Comparison of ENCODE assay signal across 21 cellular contexts in genomic region chr7:92296235-92296634, GRCh38. TPM values are rescaled to one million over a fixed set of nuclear protein-coding genes. Genes with fewer than 3 reads are reported as not detected.
DNase-seq lines count a peak whose midpoint lies in the region; ATAC-seq, FAIRE-seq and TF ChIP-seq lines count a peak whose summit lies in the region.
"Had no signal": no experiment of that assay in that cellular context is flagged by ENCODE, and none has a peak within 500 bp of the region (broad histone marks: within the 10 kb centered on the region; RNA-seq: fewer than 3 reads in every experiment).

No MANE protein-coding gene starts in this region.

- H3K36me3 ChIP-seq in HepG2 (replicated peaks in 1 of 2; ENCODE audit: control insufficient read depth in 1 of 2, insufficient read depth in 2 of 2, low read length in 2 of 2) (peaks cover 0 to 9% of the 10 kb centered on the region in 2 experiments; a peak in 1 of 5 replicates), right lobe of liver (no peaks in the 10 kb centered on the region), endodermal cell (ENCODE audit: control insufficient read depth, insufficient read depth, low read length) (peaks cover 41% of the 10 kb centered on the region), colonic mucosa (no peaks in the 10 kb centered on the region), esophagus muscularis mucosa (peaks cover 0 to 14% (median 2%) of the 10 kb centered on the region in 4 donors)

- H3K9ac ChIP-seq in HepG2 (ENCODE audit: insufficient read depth, low read depth, low read length) (no peak overlapping the region), endodermal cell (ENCODE audit: extremely low read depth, low read length, poor library complexity, severe bottlenecking) (no peak overlapping the region), colonic mucosa (ENCODE audit: low read depth in 2 of 2, low read length in 2 of 2) (no peak overlapping the region)
- H3K9ac ChIP-seq: BLaER1 had no signal

- H3K27ac Mint-ChIP-seq in WTC11 (no peak overlapping the region), endodermal cell (peak overlapping the region; percentile 14)
- H3K27ac Mint-ChIP-seq: CD8-positive, alpha-beta T cell had no signal

- intact Hi-C loops in HepG2 (cut with micrococcal nuclease; ENCODE audit: unreplicated experiment): no loop called here
- intact Hi-C loops in right lobe of liver (cut with DNase I): no loop called here
- intact Hi-C loops in colonic mucosa (cut with DNase I): no loop called here
- intact Hi-C loops in esophagus muscularis mucosa (cut with DNase I): no loop called here

- no peak for TF ChIP-seq RAD21 in HepG2 (CRISPR knock-in tag; IDR thresholded peaks at IDR 0.05)

- no peaks in the 10 kb centered on the region for H3K9me3 Mint-ChIP-seq in WTC11
- peaks cover 1% of the 10 kb centered on the region for H3K9me3 Mint-ChIP-seq in endodermal cell
- H3K9me3 Mint-ChIP-seq: CD8-positive, alpha-beta T cell had no signal

- H3K4me1 Mint-ChIP-seq in WTC11: peaks cover 28% of the 10 kb centered on the region
- H3K4me1 Mint-ChIP-seq in endodermal cell: peaks cover 25% of the 10 kb centered on the region

- CTCF ChIA-PET in HepG2 (lab: Yijun Ruan, JAX; ENCODE audit: low intra/inter-chr PET ratio, low total read pairs): no interaction called here
- CTCF ChIA-PET in WTC11 (lab: Charles Lee): interaction anchor here (1.2 kb wide), 1 partner anchor 117 kb away, joined by 3 read pairs; the partner anchor contains the start of gene LRRD1

- H3K27me3 Mint-ChIP-seq in WTC11 (ENCODE audit: low read depth) (no peaks in the 10 kb centered on the region), endodermal cell (ENCODE audit: insufficient read depth) (no peaks in the 10 kb centered on the region)

- WGBS in HepG2 (ENCODE audit: low lambda C conversion rate): 92% methylated on average over 3 of the region's 3 CpGs
- WGBS in right lobe of liver (ENCODE audit: insufficient coverage, low coverage, low lambda C conversion rate, missing lambda C conversion rate): 89% methylated on average over 3 of the region's 3 CpGs
- 71 to 95% methylated on average over 1 to 2 of the region's 3 CpGs for WGBS in endodermal cell (ENCODE audit: insufficient coverage in 1 of 2, insufficient read length in 1 of 2), 2 experiments
- 97% methylated on average over 3 of the region's 3 CpGs for WGBS in esophagus muscularis mucosa

- TF ChIP-seq CTCF in HepG2 (CRISPR knock-in tag; IDR thresholded peaks at IDR 0.05): no peak
- TF ChIP-seq CTCF in right lobe of liver (IDR thresholded peaks at IDR 0.05): no peak
- TF ChIP-seq CTCF in WTC11 (IDR thresholded peaks at IDR 0.05): no peak
- no peak for TF ChIP-seq CTCF in endodermal cell (conservative IDR thresholded peaks at IDR 0.05)
- TF ChIP-seq CTCF in colonic mucosa (IDR thresholded peaks at IDR 0.05): no peak
- no peak for TF ChIP-seq CTCF in esophagus muscularis mucosa (IDR thresholded peaks at IDR 0.05)

- H3K36me3 Mint-ChIP-seq in WTC11 (peaks cover 13% of the 10 kb centered on the region; the same call in 1 of the 2 replicates), endodermal cell (ENCODE audit: low read depth) (peaks cover 20% of the 10 kb centered on the region)

- ATAC-seq in HepG2: no peak
- no peak for ATAC-seq in right lobe of liver
- ATAC-seq in WTC11: no peak
- ATAC-seq: CD8-positive, alpha-beta T cell; GM12878; HCT116 had no signal

- H3K79me2 ChIP-seq in HepG2 (ENCODE audit: insufficient read depth, low read length): peaks cover 3% of the 10 kb centered on the region

- H3K9me3 ChIP-seq in HepG2 (ENCODE audit: low read length): no peaks in the 10 kb centered on the region
- H3K9me3 ChIP-seq in right lobe of liver: no peaks in the 10 kb centered on the region
- H3K9me3 ChIP-seq in endodermal cell (ENCODE audit: control insufficient read depth, low read length): peaks cover 7% of the 10 kb centered on the region
- no peaks in the 10 kb centered on the region for H3K9me3 ChIP-seq in colonic mucosa
- H3K9me3 ChIP-seq in esophagus muscularis mucosa: no peaks in the 10 kb centered on the region
- H3K9me3 ChIP-seq: BLaER1 had no signal

- no peak overlapping the region for H3K4me3 ChIP-seq in HepG2 (replicated peaks in 1 of 3; ENCODE audit: insufficient read depth in 1 of 3, low read depth in 2 of 3, low read length in 3 of 3)
- H3K4me3 ChIP-seq in right lobe of liver: no peak overlapping the region
- H3K4me3 ChIP-seq in endodermal cell (ENCODE audit: low read length): no peak overlapping the region
- no peak overlapping the region for H3K4me3 ChIP-seq in colonic mucosa
- H3K4me3 ChIP-seq in esophagus muscularis mucosa: no peak overlapping the region
- H3K4me3 ChIP-seq: BLaER1, GM12878 had no signal

- POLR2A ChIA-PET in HepG2 (lab: Yijun Ruan, JAX): no interaction called here
- POLR2A ChIA-PET in WTC11 (lab: Charles Lee): no interaction called here

- in situ Hi-C loops in HepG2 (cut with HindIII; ENCODE audit: extremely low pct_ligation_motif_present, low pct_unique_long_range_greater_than_20kb): no loop called here

- FAIRE-seq in HepG2 (lab: Jason Lieb, UNC): no peak
- FAIRE-seq: GM12878, GM18507 had no signal

- DNase-seq in HepG2 (ENCODE audit: low spot score): no peak
- DNase-seq in right lobe of liver: no peak
- DNase-seq in WTC11 (ENCODE audit: low spot score): no peak
- no peak for DNase-seq in endodermal cell
- no peak for DNase-seq in colonic mucosa
- no peak for DNase-seq in esophagus muscularis mucosa (ENCODE audit: extremely low spot score)
- DNase-seq in SW480 (ENCODE audit: low spot score): no peak
- DNase-seq: Calu3; CD8-positive, alpha-beta T cell; EL; GOT3; NCI-H1417 treated with DMSO at 0.1 percent for 48 hours; NCI-H187 treated with DMSO at 0.1 percent for 48 hours; NCI-H2227 treated with DMSO at 0.1 percent for 48 hours; NCI-H524; NCI-H82; SHP77 treated with DMSO at 0.1 percent for 48 hours had no signal

- TF ChIP-seq EP300 in HepG2 (IDR thresholded peaks at IDR 0.05; ENCODE audit: low read depth in 2 of 2, low read length in 2 of 2) (no peak), HepG2 (CRISPR knock-in tag; IDR thresholded peaks at IDR 0.05; ENCODE audit: borderline replicate concordance) (no peak), esophagus muscularis mucosa (IDR thresholded peaks at IDR 0.05) (no peak)

- no peaks in the 10 kb centered on the region; a peak in 1 of 5 replicates for H3K27me3 ChIP-seq in HepG2 (ENCODE audit: control insufficient read depth in 1 of 2, insufficient read depth in 2 of 2, low read length in 2 of 2)
- no peaks in the 10 kb centered on the region for H3K27me3 ChIP-seq in right lobe of liver
- no peaks in the 10 kb centered on the region for H3K27me3 ChIP-seq in endodermal cell (ENCODE audit: control insufficient read depth, insufficient read depth, low read length, poor library complexity, severe bottlenecking)
- H3K27me3 ChIP-seq in colonic mucosa: no peaks in the 10 kb centered on the region
- no peaks in the 10 kb centered on the region for H3K27me3 ChIP-seq in esophagus muscularis mucosa
- H3K27me3 ChIP-seq: BLaER1 had no signal

- TF ChIP-seq POLR2A in HepG2 (IDR thresholded peaks at IDR 0.05; ENCODE audit: insufficient read depth in 1 of 2, low read depth in 2 of 2, low read length in 2 of 2) (no peak), right lobe of liver (IDR thresholded peaks at IDR 0.05) (no peak), esophagus muscularis mucosa (IDR thresholded peaks at IDR 0.05; ENCODE audit: low read depth) (no peak)

- H2AFZ ChIP-seq in HepG2 (ENCODE audit: low read length): no peak overlapping the region

- BruUV-seq in HepG2 (replicated peaks; lab: Mats Ljungman, UMichigan): no TSS peak

- H3K4me1 ChIP-seq in HepG2 (ENCODE audit: insufficient read depth, low read length) (peaks cover 11% of the 10 kb centered on the region), right lobe of liver (peaks cover 0 to 6% (median 0%) of the 10 kb centered on the region in 4 donors), endodermal cell (ENCODE audit: control insufficient read depth, insufficient read depth, low read length) (peaks cover 5% of the 10 kb centered on the region), colonic mucosa (no peaks in the 10 kb centered on the region), esophagus muscularis mucosa (peaks cover 8 to 22% (median 15%) of the 10 kb centered on the region in 4 donors)

- H3K27ac ChIP-seq in HepG2 (ENCODE audit: extremely low read length, insufficient read depth, low read length) (no peak overlapping the region), right lobe of liver (no peak overlapping the region), endodermal cell (ENCODE audit: low read depth, low read length) (no peak overlapping the region), colonic mucosa (no peak overlapping the region), esophagus muscularis mucosa (replicated peaks in 1 of 4) (no peak overlapping the region)
- H3K27ac ChIP-seq: BLaER1 had no signal

- no peaks in the 10 kb centered on the region for H4K20me1 ChIP-seq in HepG2 (ENCODE audit: insufficient read depth, low read length)

- no peak overlapping the region for H3K4me2 ChIP-seq in HepG2 (ENCODE audit: low read depth, low read length)
- H3K4me2 ChIP-seq: BLaER1 had no signal

- H3K4me3 Mint-ChIP-seq in WTC11 (no peak overlapping the region), endodermal cell (no peak overlapping the region)
- H3K4me3 Mint-ChIP-seq: CD8-positive, alpha-beta T cell had no signal

RNA-seq across cellular contexts. Expression of gene ANKIB1, which starts 50.5 kb away (rescaled TPM):
- total RNA-seq in HepG2 (2016; rRNA removed; fragmentation: Illumina TruSeq; extraction: Trizol) (26.6 and 29.6 TPM in 2 replicates), right lobe of liver (10 to 100 TPM in 5 of 6 experiments, 1 to 10 TPM in 1; 9.3 to 20.8 (median 15.0) TPM), WTC11 (2021) (38.5 to 43.4 TPM (median 41.9 TPM) in 3 replicates), endodermal cell (10 to 100 TPM; 51.4 to 60.7 TPM), colonic mucosa (10 to 100 TPM; 38.9 to 41.5 TPM), esophagus muscularis mucosa (10 to 100 TPM; 25.8 to 37.8 (median 28.6) TPM)
- total RNA-seq in HepG2 (2016; cell fraction: cytosol; rRNA removed; fragmentation: Illumina TruSeq; extraction: Trizol; ENCODE audit: low read depth): 130 and 133 TPM in 2 replicates
- 28.0 and 29.0 TPM in 2 replicates for total RNA-seq in HepG2 (2016; cell fraction: insoluble cytoplasmic fraction; rRNA removed; fragmentation: Illumina TruSeq; extraction: Trizol)
- 50.5 and 64.6 TPM in 2 replicates for total RNA-seq in HepG2 (2016; cell fraction: membrane; rRNA removed; fragmentation: Illumina TruSeq; extraction: Trizol)
- 30.0 and 30.8 TPM in 2 replicates for total RNA-seq in HepG2 (2016; cell fraction: nucleus; rRNA removed; fragmentation: Illumina TruSeq; extraction: Trizol)
- 24.8 and 28.7 TPM in 2 replicates for polyA plus RNA-seq in HepG2 (2011; rRNA removed)
- 11.0 and 16.4 TPM in 2 replicates for polyA plus RNA-seq in HepG2 (2011; cell fraction: cytosol; rRNA removed)
- 33.1 and 34.3 TPM in 2 replicates for polyA plus RNA-seq in HepG2 (2011; cell fraction: nucleus; rRNA removed)
- polyA plus RNA-seq in HepG2 (2012): 14.4 and 16.4 TPM in 2 replicates
- polyA plus RNA-seq in HepG2 (2016; cell fraction: cytosol; fragmentation: Illumina TruSeq; extraction: Trizol; ENCODE audit: low read depth): 0.88 and 1.3 TPM in 2 replicates
- polyA plus RNA-seq in HepG2 (2016; cell fraction: insoluble cytoplasmic fraction; fragmentation: Illumina TruSeq; extraction: Trizol; ENCODE audit: low read depth): 17.6 and 18.3 TPM in 2 replicates
- 5.8 and 6.9 TPM in 2 replicates for polyA plus RNA-seq in HepG2 (2016; cell fraction: membrane; fragmentation: Illumina TruSeq; extraction: Trizol; ENCODE audit: low read depth)
- 35.0 and 37.6 TPM in 2 replicates for polyA plus RNA-seq in HepG2 (2016; cell fraction: nucleus; fragmentation: Illumina TruSeq; extraction: Trizol; ENCODE audit: insufficient read depth, low read depth)
- 31.3 and 58.8 TPM in 2 replicates for polyA minus RNA-seq in HepG2 (2011; rRNA and poly(A)+ RNA removed; ENCODE audit: low replicate concordance)
- polyA minus RNA-seq in HepG2 (2011; cell fraction: cytosol; rRNA and poly(A)+ RNA removed): 24.5 and 30.5 TPM in 2 replicates
- polyA minus RNA-seq in HepG2 (2011; cell fraction: nucleus; rRNA and poly(A)+ RNA removed): 62.4 and 73.8 TPM in 2 replicates
- 26.2 TPM for polyA plus RNA-seq in endodermal cell (2013, experiment 1 of 2)
- 28.5 TPM for polyA plus RNA-seq in endodermal cell (2013, experiment 2 of 2)

RNA-seq across cellular contexts. Expression of gene KRIT1, which starts 50.5 kb away (rescaled TPM):
- total RNA-seq in HepG2 (2016; rRNA removed; fragmentation: Illumina TruSeq; extraction: Trizol) (29.4 and 31.2 TPM in 2 replicates), right lobe of liver (10 to 100 TPM; 15.9 to 32.3 (median 22.6) TPM), WTC11 (2021) (30.7 to 37.8 TPM (median 34.1 TPM) in 3 replicates), endodermal cell (10 to 100 TPM; 33.9 to 36.4 TPM), colonic mucosa (10 to 100 TPM; 27.4 to 27.5 TPM), esophagus muscularis mucosa (10 to 100 TPM; 48.1 to 57.5 (median 52.4) TPM)
- 9.3 and 10.7 TPM in 2 replicates for total RNA-seq in HepG2 (2016; cell fraction: cytosol; rRNA removed; fragmentation: Illumina TruSeq; extraction: Trizol; ENCODE audit: low read depth)
- 32.5 and 32.9 TPM in 2 replicates for total RNA-seq in HepG2 (2016; cell fraction: insoluble cytoplasmic fraction; rRNA removed; fragmentation: Illumina TruSeq; extraction: Trizol)
- total RNA-seq in HepG2 (2016; cell fraction: membrane; rRNA removed; fragmentation: Illumina TruSeq; extraction: Trizol): 16.8 and 17.7 TPM in 2 replicates
- 34.8 and 48.4 TPM in 2 replicates for total RNA-seq in HepG2 (2016; cell fraction: nucleus; rRNA removed; fragmentation: Illumina TruSeq; extraction: Trizol)
- 23.4 and 37.7 TPM in 2 replicates for polyA plus RNA-seq in HepG2 (2011; rRNA removed)
- polyA plus RNA-seq in HepG2 (2011; cell fraction: cytosol; rRNA removed): 9.9 and 15.5 TPM in 2 replicates
- polyA plus RNA-seq in HepG2 (2011; cell fraction: nucleus; rRNA removed): 33.6 and 34.0 TPM in 2 replicates
- 14.7 and 18.8 TPM in 2 replicates for polyA plus RNA-seq in HepG2 (2012)
- 1.3 TPM in 2 replicates for polyA plus RNA-seq in HepG2 (2016; cell fraction: cytosol; fragmentation: Illumina TruSeq; extraction: Trizol; ENCODE audit: low read depth)
- 22.8 and 25.0 TPM in 2 replicates for polyA plus RNA-seq in HepG2 (2016; cell fraction: insoluble cytoplasmic fraction; fragmentation: Illumina TruSeq; extraction: Trizol; ENCODE audit: low read depth)
- 5.0 and 5.4 TPM in 2 replicates for polyA plus RNA-seq in HepG2 (2016; cell fraction: membrane; fragmentation: Illumina TruSeq; extraction: Trizol; ENCODE audit: low read depth)
- polyA plus RNA-seq in HepG2 (2016; cell fraction: nucleus; fragmentation: Illumina TruSeq; extraction: Trizol; ENCODE audit: insufficient read depth, low read depth): 45.3 and 51.0 TPM in 2 replicates
- polyA minus RNA-seq in HepG2 (2011; rRNA and poly(A)+ RNA removed; ENCODE audit: low replicate concordance): 63.6 and 109 TPM in 2 replicates
- 9.4 and 13.5 TPM in 2 replicates for polyA minus RNA-seq in HepG2 (2011; cell fraction: cytosol; rRNA and poly(A)+ RNA removed)
- 99.1 and 114 TPM in 2 replicates for polyA minus RNA-seq in HepG2 (2011; cell fraction: nucleus; rRNA and poly(A)+ RNA removed)
- 39.1 TPM for polyA plus RNA-seq in endodermal cell (2013, experiment 1 of 2)
- 32.4 TPM for polyA plus RNA-seq in endodermal cell (2013, experiment 2 of 2)

Comparison
In these comparisons a context has a peak if more than half of its experiments do, and no peak if none do; other contexts are left out.
1. Of the 50 proteins assayed by ChIP-seq in both HepG2 and WTC11: peak only in HepG2: none; only in WTC11: none; in both: ZNF121; in neither: 49.